In genomic region chr2:97651114-97651513, GRCh38 we compare ENCODE assay signal across 29 cellular contexts. TPM values are rescaled to one million over a fixed set of nuclear protein-coding genes. Genes with fewer than 3 reads are reported as not detected.
DNase-seq lines count a peak whose midpoint lies in the region; ATAC-seq and TF ChIP-seq lines count a peak whose summit lies in the region.
"Had no signal": no experiment of that assay in that cellular context is flagged by ENCODE, and none has a peak within 500 bp of the region (broad histone marks: within the 10 kb centered on the region; RNA-seq: fewer than 3 reads in every experiment).

No MANE protein-coding gene starts in this region.

- peaks cover 10% of the 10 kb centered on the region for H3K4me1 ChIP-seq in lower lobe of right lung

- no peak for DNase-seq in activated CD8-positive, alpha-beta T cell treated with anti-CD3 and anti-CD28 coated beads for 36 hours
- DNase-seq in activated CD8-positive, alpha-beta T cell treated with anti-CD3 and anti-CD28 coated beads, Interleukin-2, amount 10 ng/mL, durations not matched to agents 7 days and 5 days: no peak
- DNase-seq in GM13976 (ENCODE audit: low spot score): peak; percentile 4
- peak; percentile 12 for DNase-seq in coronary artery (ENCODE audit: low spot score)
- no peak for DNase-seq in naive thymus-derived CD8-positive, alpha-beta T cell
- no peak for DNase-seq in lower lobe of right lung
- DNase-seq in NCI-H2196 (lab: John Stamatoyannopoulos, UW; ENCODE audit: unreplicated experiment): no peak
- DNase-seq: activated CD4-positive, alpha-beta memory T cell treated with anti-CD3 and anti-CD28 coated beads, Interleukin-2, amount 10 ng/mL, durations not matched to agents 7 days and 5 days; activated gamma-delta T cell treated with Interleukin-2 at 50 U/mL for 16 hours; body of pancreas; cerebellar nuclear complex; gastrocnemius medialis; HCEC 1CT; left colon; mesenchymal stem cell; MM.1S; NCI-H1105 treated with DMSO at 0.1 percent for 48 hours; NCI-H1930; NCI-H526; nucleus accumbens; psoas muscle; Right ventricle myocardium superior; stimulated activated CD4-positive, alpha-beta T cell treated with anti-CD3 and anti-CD28 coated beads, Interleukin-4, amount 100 ng/mL, for 1 hour; stomach had no signal

- no peaks in the 10 kb centered on the region for H3K27me3 ChIP-seq in lower lobe of right lung (ENCODE audit: low read depth)
- H3K27me3 ChIP-seq: body of pancreas, gastrocnemius medialis, hepatocyte, stomach, vagina had no signal

- peak overlapping the region; percentile 54 for H3K27ac Mint-ChIP-seq in activated CD8-positive, alpha-beta T cell treated with anti-CD3 and anti-CD28 coated beads for 36 hours
- H3K27ac Mint-ChIP-seq in activated CD8-positive, alpha-beta T cell treated with anti-CD3 and anti-CD28 coated beads, Interleukin-2, amount 10 ng/mL, durations not matched to agents 7 days and 5 days: no peak overlapping the region
- peak overlapping the region in 7 of 10 donors; percentile 23 to 91 (median 73) for H3K27ac Mint-ChIP-seq in naive thymus-derived CD8-positive, alpha-beta T cell
- H3K27ac Mint-ChIP-seq: activated CD4-positive, alpha-beta memory T cell treated with anti-CD3 and anti-CD28 coated beads, Interleukin-2, amount 10 ng/mL, durations not matched to agents 7 days and 5 days; T-helper 1 cell treated with Interleukin-12 subunit alpha and Interleukin-12 subunit beta and Interleukin-4 antibody, amounts not matched to agents 30 μg/mL and 1 μg/mL, for 36 hours had no signal

- CTCF ChIA-PET in activated CD8-positive, alpha-beta T cell treated with anti-CD3 and anti-CD28 coated beads for 36 hours (lab: Charles Lee): interaction anchor here (1.1 to 2.5 kb wide), 5 partner anchors 9 to 60 kb away, joined by 3 to 24 read pairs (median 8); partner anchors contain the start of gene ACTR1B
- CTCF ChIA-PET in activated CD8-positive, alpha-beta T cell treated with anti-CD3 and anti-CD28 coated beads, Interleukin-2, amount 10 ng/mL, durations not matched to agents 7 days and 5 days (lab: Charles Lee): interaction anchor here (0.8 to 2.7 kb wide), 9 partner anchors 11 to 98 kb away, joined by 3 to 15 read pairs (median 3); partner anchors contain the start of genes ACTR1B and ZAP70

- H3K4me3 Mint-ChIP-seq in activated CD8-positive, alpha-beta T cell treated with anti-CD3 and anti-CD28 coated beads for 36 hours: no peak overlapping the region
- no peak overlapping the region for H3K4me3 Mint-ChIP-seq in activated CD8-positive, alpha-beta T cell treated with anti-CD3 and anti-CD28 coated beads, Interleukin-2, amount 10 ng/mL, durations not matched to agents 7 days and 5 days
- H3K4me3 Mint-ChIP-seq in naive thymus-derived CD8-positive, alpha-beta T cell: no peak overlapping the region
- H3K4me3 Mint-ChIP-seq: activated CD4-positive, alpha-beta memory T cell treated with anti-CD3 and anti-CD28 coated beads, Interleukin-2, amount 10 ng/mL, durations not matched to agents 7 days and 5 days; T-helper 1 cell treated with Interleukin-12 subunit alpha and Interleukin-12 subunit beta and Interleukin-4 antibody, amounts not matched to agents 30 μg/mL and 1 μg/mL, for 36 hours had no signal

- intact Hi-C loops in activated CD8-positive, alpha-beta T cell treated with anti-CD3 and anti-CD28 coated beads for 36 hours (cut with micrococcal nuclease): no loop called here
- intact Hi-C loops in lower lobe of right lung (cut with DNase I): no loop called here

- no peaks in the 10 kb centered on the region for H3K27me3 Mint-ChIP-seq in activated CD8-positive, alpha-beta T cell treated with anti-CD3 and anti-CD28 coated beads for 36 hours
- no peaks in the 10 kb centered on the region for H3K27me3 Mint-ChIP-seq in activated CD8-positive, alpha-beta T cell treated with anti-CD3 and anti-CD28 coated beads, Interleukin-2, amount 10 ng/mL, durations not matched to agents 7 days and 5 days (ENCODE audit: low read depth)
- H3K27me3 Mint-ChIP-seq in naive thymus-derived CD8-positive, alpha-beta T cell: no peaks in the 10 kb centered on the region
- H3K27me3 Mint-ChIP-seq: activated CD4-positive, alpha-beta memory T cell treated with anti-CD3 and anti-CD28 coated beads, Interleukin-2, amount 10 ng/mL, durations not matched to agents 7 days and 5 days had no signal

- no peak overlapping the region for H3K27ac ChIP-seq in coronary artery
- H3K27ac ChIP-seq in lower lobe of right lung: no peak overlapping the region
- H3K27ac ChIP-seq: body of pancreas, hepatocyte, psoas muscle, stomach, vagina had no signal

- no peaks in the 10 kb centered on the region for H3K9me3 Mint-ChIP-seq in activated CD8-positive, alpha-beta T cell treated with anti-CD3 and anti-CD28 coated beads for 36 hours
- H3K9me3 Mint-ChIP-seq in activated CD8-positive, alpha-beta T cell treated with anti-CD3 and anti-CD28 coated beads, Interleukin-2, amount 10 ng/mL, durations not matched to agents 7 days and 5 days (ENCODE audit: insufficient read depth): no peaks in the 10 kb centered on the region
- no peaks in the 10 kb centered on the region for H3K9me3 Mint-ChIP-seq in naive thymus-derived CD8-positive, alpha-beta T cell
- H3K9me3 Mint-ChIP-seq: activated CD4-positive, alpha-beta memory T cell treated with anti-CD3 and anti-CD28 coated beads, Interleukin-2, amount 10 ng/mL, durations not matched to agents 7 days and 5 days; T-helper 1 cell treated with Interleukin-12 subunit alpha and Interleukin-12 subunit beta and Interleukin-4 antibody, amounts not matched to agents 30 μg/mL and 1 μg/mL, for 36 hours had no signal

- POLR2A ChIA-PET in activated CD8-positive, alpha-beta T cell treated with anti-CD3 and anti-CD28 coated beads for 36 hours (lab: Charles Lee): interaction anchor here (11.0 kb wide), 1 partner anchor 12 kb away, joined by 210 read pairs; the partner anchor contains the start of gene ACTR1B
- POLR2A ChIA-PET in activated CD8-positive, alpha-beta T cell treated with anti-CD3 and anti-CD28 coated beads, Interleukin-2, amount 10 ng/mL, durations not matched to agents 7 days and 5 days (lab: Charles Lee): interaction anchor here (11.8 kb wide), 1 partner anchor 12 kb away, joined by 187 read pairs; the partner anchor contains the start of gene ACTR1B
- POLR2A ChIA-PET in naive thymus-derived CD8-positive, alpha-beta T cell (lab: Charles Lee): interaction anchor here (1.6 kb wide), 1 partner anchor 11 kb away, joined by 11 read pairs; no protein-coding TSS in a partner anchor

- TF ChIP-seq CTCF in activated CD8-positive, alpha-beta T cell treated with anti-CD3 and anti-CD28 coated beads for 36 hours (IDR thresholded peaks at IDR 0.05): no peak
- TF ChIP-seq CTCF in GM13976 (IDR thresholded peaks at IDR 0.05; ENCODE audit: borderline replicate concordance, control extremely low read depth, extremely low read depth, insufficient read depth, missing control alignments) (no peak), coronary artery (IDR thresholded peaks at IDR 0.05) (no peak), lower lobe of right lung (IDR thresholded peaks at IDR 0.05) (no peak)

- peaks cover 59% of the 10 kb centered on the region for H3K36me3 Mint-ChIP-seq in activated CD8-positive, alpha-beta T cell treated with anti-CD3 and anti-CD28 coated beads for 36 hours (ENCODE audit: low read depth)
- H3K36me3 Mint-ChIP-seq in activated CD8-positive, alpha-beta T cell treated with anti-CD3 and anti-CD28 coated beads, Interleukin-2, amount 10 ng/mL, durations not matched to agents 7 days and 5 days (ENCODE audit: low read depth): peaks cover 58% of the 10 kb centered on the region
- H3K36me3 Mint-ChIP-seq in naive thymus-derived CD8-positive, alpha-beta T cell: peaks cover 0 to 43% (median 4%) of the 10 kb centered on the region in 3 donors

- H3K4me3 ChIP-seq in coronary artery (no peak overlapping the region), lower lobe of right lung (no peak overlapping the region)
- H3K4me3 ChIP-seq: body of pancreas, gastrocnemius medialis, hepatocyte, psoas muscle, stomach, vagina had no signal

- in situ Hi-C loops in GM13976 (cut with MboI; ENCODE audit: low sequenced_read_pairs, unreplicated experiment): no loop called here

- H3K4me1 Mint-ChIP-seq in activated CD8-positive, alpha-beta T cell treated with anti-CD3 and anti-CD28 coated beads for 36 hours (ENCODE audit: low read depth): peaks cover 23% of the 10 kb centered on the region
- peaks cover 9% of the 10 kb centered on the region for H3K4me1 Mint-ChIP-seq in activated CD8-positive, alpha-beta T cell treated with anti-CD3 and anti-CD28 coated beads, Interleukin-2, amount 10 ng/mL, durations not matched to agents 7 days and 5 days (ENCODE audit: low read depth)
- H3K4me1 Mint-ChIP-seq in naive thymus-derived CD8-positive, alpha-beta T cell: peaks cover 11 to 21% (median 16%) of the 10 kb centered on the region in 4 donors

- H3K36me3 ChIP-seq in lower lobe of right lung: peaks cover 49% of the 10 kb centered on the region

- ATAC-seq in activated CD8-positive, alpha-beta T cell treated with anti-CD3 and anti-CD28 coated beads for 36 hours: no peak
- ATAC-seq in activated CD8-positive, alpha-beta T cell treated with anti-CD3 and anti-CD28 coated beads, Interleukin-2, amount 10 ng/mL, durations not matched to agents 7 days and 5 days: no peak
- no peak for ATAC-seq in naive thymus-derived CD8-positive, alpha-beta T cell
- ATAC-seq in GM18519 (IDR thresholded peaks at IDR 0.05; ENCODE audit: low FRiP score, unreplicated experiment): no peak
- ATAC-seq in lower lobe of right lung: no peak
- ATAC-seq: body of pancreas, gastrocnemius medialis, psoas muscle, SK-N-SH treated with all-trans-retinoic acid at 6 μM for 48 hours had no signal

- no peaks in the 10 kb centered on the region for H3K9me3 ChIP-seq in lower lobe of right lung
- H3K9me3 ChIP-seq: body of pancreas, gastrocnemius medialis, psoas muscle, vagina had no signal

RNA-seq across cellular contexts. Expression of gene COX5B, which starts 5.3 kb away (rescaled TPM):
- 100 to 1,000 TPM; 233 to 238 TPM for total RNA-seq in activated CD8-positive, alpha-beta T cell treated with anti-CD3 and anti-CD28 coated beads for 36 hours
- 100 to 1,000 TPM; 215 to 216 TPM for total RNA-seq in activated CD8-positive, alpha-beta T cell treated with anti-CD3 and anti-CD28 coated beads, Interleukin-2, amount 10 ng/mL, durations not matched to agents 7 days and 5 days
- total RNA-seq in naive thymus-derived CD8-positive, alpha-beta T cell: 100 to 1,000 TPM; 119 to 125 TPM
- polyA plus RNA-seq in naive thymus-derived CD8-positive, alpha-beta T cell: 100 to 1,000 TPM; 321 to 373 (median 350) TPM
- total RNA-seq in lower lobe of right lung: 164 TPM

RNA-seq across cellular contexts. Expression of gene ACTR1B, which starts 12.7 kb away (rescaled TPM):
- total RNA-seq in activated CD8-positive, alpha-beta T cell treated with anti-CD3 and anti-CD28 coated beads for 36 hours: 100 to 1,000 TPM; 143 to 150 TPM
- 10 to 100 TPM; 73.2 to 74.3 TPM for total RNA-seq in activated CD8-positive, alpha-beta T cell treated with anti-CD3 and anti-CD28 coated beads, Interleukin-2, amount 10 ng/mL, durations not matched to agents 7 days and 5 days
- 10 to 100 TPM; 94.0 to 97.8 TPM for total RNA-seq in naive thymus-derived CD8-positive, alpha-beta T cell
- polyA plus RNA-seq in naive thymus-derived CD8-positive, alpha-beta T cell: 10 to 100 TPM; 11.7 to 17.9 (median 13.0) TPM
- total RNA-seq in lower lobe of right lung: 56.0 TPM

RNA-seq across cellular contexts. Expression of gene C2orf92, which starts 18.4 kb away (rescaled TPM):
- total RNA-seq in activated CD8-positive, alpha-beta T cell treated with anti-CD3 and anti-CD28 coated beads for 36 hours: 10 to 100 TPM in 1 of 2 experiments, 1 to 10 TPM in 1; 6.8 to 11.7 TPM
- 1 to 10 TPM; 4.0 to 5.5 TPM for total RNA-seq in activated CD8-positive, alpha-beta T cell treated with anti-CD3 and anti-CD28 coated beads, Interleukin-2, amount 10 ng/mL, durations not matched to agents 7 days and 5 days
- 10 to 100 TPM; 18.2 to 21.2 TPM for total RNA-seq in naive thymus-derived CD8-positive, alpha-beta T cell
- 1 to 10 TPM in 1 of 3 donors, under 1 TPM in 2; 0.35 to 1.5 (median 0.68) TPM for polyA plus RNA-seq in naive thymus-derived CD8-positive, alpha-beta T cell
- total RNA-seq in lower lobe of right lung: 15.1 TPM

Comparison
In these comparisons a context has a peak if more than half of its experiments do, and no peak if none do; other contexts are left out.
1. DNase-seq: peak in GM13976 (single experiment) and coronary artery (single experiment); none in activated CD8-positive, alpha-beta T cell treated with anti-CD3 and anti-CD28 coated beads for 36 hours (single experiment), activated CD8-positive, alpha-beta T cell treated with anti-CD3 and anti-CD28 coated beads, Interleukin-2, amount 10 ng/mL, durations not matched to agents 7 days and 5 days (single experiment), naive thymus-derived CD8-positive, alpha-beta T cell (0 of 10), lower lobe of right lung (single experiment) and NCI-H2196 (single experiment).